Comparison of ENCODE assay signal across 22 cellular contexts in genomic region chr3:141266186-141266585, GRCh38. TPM values are rescaled to one million over a fixed set of nuclear protein-coding genes. Genes with fewer than 3 reads are reported as not detected.
DNase-seq lines count a peak whose midpoint lies in the region; ATAC-seq and TF ChIP-seq lines count a peak whose summit lies in the region.
"Had no signal": no experiment of that assay in that cellular context is flagged by ENCODE, and none has a peak within 500 bp of the region (broad histone marks: within the 10 kb centered on the region; RNA-seq: fewer than 3 reads in every experiment).

No MANE protein-coding gene starts in this region.

- H3K4me2 ChIP-seq in parathyroid adenoma (ENCODE audit: low read length) = no peak overlapping the region
- H3K4me2 ChIP-seq: A549 had no signal

- H3K27me3 ChIP-seq in parathyroid adenoma (ENCODE audit: control insufficient read depth, insufficient read depth, low read length) = no peaks in the 10 kb centered on the region
- H3K27me3 ChIP-seq: BLaER1, dorsolateral prefrontal cortex, right lobe of liver had no signal

- H3K79me2 ChIP-seq in parathyroid adenoma = peaks cover 14% of the 10 kb centered on the region

- peaks cover 56% of the 10 kb centered on the region for H3K4me1 ChIP-seq in parathyroid adenoma
- H3K4me1 ChIP-seq: A549 had no signal

- H3K36me3 ChIP-seq in KOPT-K1 (ENCODE audit: insufficient read depth, low read length) (peaks cover 72% of the 10 kb centered on the region), parathyroid adenoma (ENCODE audit: control insufficient read depth, insufficient read depth, low read length) (no peaks in the 10 kb centered on the region)
- H3K36me3 ChIP-seq: right lobe of liver, thoracic aorta had no signal

- no peak for TF ChIP-seq CTCF in parathyroid adenoma (IDR thresholded peaks at IDR 0.05)

- H3K36me3 Mint-ChIP-seq in activated CD4-positive, alpha-beta T cell treated with anti-CD3 and anti-CD28 coated beads, Interleukin-2, amount 10 ng/mL, durations not matched to agents 7 days and 5 days (ENCODE audit: low read depth) = peaks cover 23% of the 10 kb centered on the region
- peaks cover 23% of the 10 kb centered on the region for H3K36me3 Mint-ChIP-seq in activated naive CD8-positive, alpha-beta T cell treated with anti-CD3 and anti-CD28 coated beads, Interleukin-2, amount 10 ng/mL, durations not matched to agents 7 days and 5 days

- DNase-seq in activated CD4-positive, alpha-beta T cell treated with anti-CD3 and anti-CD28 coated beads, Interleukin-2, amount 10 ng/mL, durations not matched to agents 7 days and 5 days = no peak
- DNase-seq in activated CD4-positive, alpha-beta T cell treated with anti-CD3 and anti-CD28 coated beads, Interleukin-2, amount 50 U/mL, for 48 hours = no peak
- DNase-seq in activated naive CD8-positive, alpha-beta T cell treated with anti-CD3 and anti-CD28 coated beads, Interleukin-2, amount 10 ng/mL, durations not matched to agents 7 days and 5 days = no peak
- DNase-seq in dermis blood vessel endothelial cell (no peak), mucosa of gallbladder (ENCODE audit: low spot score) (no peak)
- DNase-seq: DMS 273 treated with DMSO at 0.1 percent for 48 hours, dorsolateral prefrontal cortex, foreskin fibroblast, GDM1, hippocampal formation, NCI-H1105 treated with DMSO at 0.1 percent for 48 hours, NCI-H524 treated with DMSO at 0.1 percent for 48 hours, occipital lobe, right lobe of liver, RPMI8226 had no signal

- no peaks in the 10 kb centered on the region for H3K27me3 Mint-ChIP-seq in activated CD4-positive, alpha-beta T cell treated with anti-CD3 and anti-CD28 coated beads, Interleukin-2, amount 10 ng/mL, durations not matched to agents 7 days and 5 days
- no peaks in the 10 kb centered on the region for H3K27me3 Mint-ChIP-seq in activated naive CD8-positive, alpha-beta T cell treated with anti-CD3 and anti-CD28 coated beads, Interleukin-2, amount 10 ng/mL, durations not matched to agents 7 days and 5 days

- peaks cover 49% of the 10 kb centered on the region for H3K4me1 Mint-ChIP-seq in activated CD4-positive, alpha-beta T cell treated with anti-CD3 and anti-CD28 coated beads, Interleukin-2, amount 10 ng/mL, durations not matched to agents 7 days and 5 days
- H3K4me1 Mint-ChIP-seq in activated naive CD8-positive, alpha-beta T cell treated with anti-CD3 and anti-CD28 coated beads, Interleukin-2, amount 10 ng/mL, durations not matched to agents 7 days and 5 days = peaks cover 33% of the 10 kb centered on the region

- no peak overlapping the region for H3K4me3 ChIP-seq in parathyroid adenoma (ENCODE audit: low read depth, low read length)
- H3K4me3 ChIP-seq: A549, BLaER1 had no signal

- no peaks in the 10 kb centered on the region for H3K9me3 Mint-ChIP-seq in activated CD4-positive, alpha-beta T cell treated with anti-CD3 and anti-CD28 coated beads, Interleukin-2, amount 10 ng/mL, durations not matched to agents 7 days and 5 days
- H3K9me3 Mint-ChIP-seq in activated naive CD8-positive, alpha-beta T cell treated with anti-CD3 and anti-CD28 coated beads, Interleukin-2, amount 10 ng/mL, durations not matched to agents 7 days and 5 days = no peaks in the 10 kb centered on the region

- H3K9me3 ChIP-seq in KOPT-K1 (ENCODE audit: insufficient read depth, low read length, poor library complexity, severe bottlenecking) (no peaks in the 10 kb centered on the region), parathyroid adenoma (ENCODE audit: control insufficient read depth, low read length) (no peaks in the 10 kb centered on the region)
- H3K9me3 ChIP-seq: A549, BLaER1, right lobe of liver, thoracic aorta had no signal

- H3K4me3 Mint-ChIP-seq in activated CD4-positive, alpha-beta T cell treated with anti-CD3 and anti-CD28 coated beads, Interleukin-2, amount 10 ng/mL, durations not matched to agents 7 days and 5 days = peak overlapping the region; percentile 78
- peak overlapping the region; percentile 84 for H3K4me3 Mint-ChIP-seq in activated naive CD8-positive, alpha-beta T cell treated with anti-CD3 and anti-CD28 coated beads, Interleukin-2, amount 10 ng/mL, durations not matched to agents 7 days and 5 days

- no peak overlapping the region for H3K9ac ChIP-seq in parathyroid adenoma

- CTCF ChIA-PET in activated CD4-positive, alpha-beta T cell treated with anti-CD3 and anti-CD28 coated beads, Interleukin-2, amount 10 ng/mL, durations not matched to agents 7 days and 5 days (lab: Charles Lee) = interaction anchor here (1.4 to 7.5 kb wide), 7 partner anchors 8 to 37 kb away, joined by 3 to 50 read pairs (median 4); partner anchors contain the start of gene PXYLP1

- POLR2A ChIA-PET in activated CD4-positive, alpha-beta T cell treated with anti-CD3 and anti-CD28 coated beads, Interleukin-2, amount 10 ng/mL, durations not matched to agents 7 days and 5 days (lab: Charles Lee) = interaction anchor here (0.6 to 1.6 kb wide), 2 partner anchors 34 to 285 kb away, joined by 3 to 7 read pairs; partner anchors contain the start of gene PXYLP1
- POLR2A ChIA-PET in activated naive CD8-positive, alpha-beta T cell treated with anti-CD3 and anti-CD28 coated beads, Interleukin-2, amount 10 ng/mL, durations not matched to agents 7 days and 5 days (lab: Charles Lee) = interaction anchor here (0.6 to 3.4 kb wide), 11 partner anchors 9 to 1131 kb away, joined by 3 to 85 read pairs (median 6); partner anchors contain the start of gene PXYLP1

- peak overlapping the region; percentile 77 for H2AFZ ChIP-seq in parathyroid adenoma

- H3K27ac Mint-ChIP-seq in activated CD4-positive, alpha-beta T cell treated with anti-CD3 and anti-CD28 coated beads, Interleukin-2, amount 10 ng/mL, durations not matched to agents 7 days and 5 days = peak overlapping the region; percentile 98
- peak overlapping the region; percentile 98 for H3K27ac Mint-ChIP-seq in activated naive CD8-positive, alpha-beta T cell treated with anti-CD3 and anti-CD28 coated beads, Interleukin-2, amount 10 ng/mL, durations not matched to agents 7 days and 5 days

- H3K27ac ChIP-seq in KOPT-K1 (ENCODE audit: low read depth, low read length, poor library complexity, severe bottlenecking) (peak overlapping the region; percentile 92), parathyroid adenoma (peak overlapping the region; percentile 98)
- H3K27ac ChIP-seq: A549, right lobe of liver, thoracic aorta had no signal

- ATAC-seq in activated naive CD8-positive, alpha-beta T cell treated with anti-CD3 and anti-CD28 coated beads, Interleukin-2, amount 10 ng/mL, durations not matched to agents 7 days and 5 days (ENCODE audit: low read depth) = no peak
- no peak for ATAC-seq in HG02840 (IDR thresholded peaks at IDR 0.05; ENCODE audit: low FRiP score, unreplicated experiment)
- ATAC-seq: A549, SK-N-SH treated with all-trans-retinoic acid at 6 μM for 48 hours had no signal

RNA-seq across cellular contexts. Expression of gene PXYLP1, which starts 34.6 kb away (rescaled TPM):
- total RNA-seq in activated CD4-positive, alpha-beta T cell treated with anti-CD3 and anti-CD28 coated beads, Interleukin-2, amount 10 ng/mL, durations not matched to agents 7 days and 5 days = 10 to 100 TPM; 11.9 to 12.1 TPM
- 10 to 100 TPM; 15.8 to 19.5 TPM for total RNA-seq in activated naive CD8-positive, alpha-beta T cell treated with anti-CD3 and anti-CD28 coated beads, Interleukin-2, amount 10 ng/mL, durations not matched to agents 7 days and 5 days
- 0.34 and 0.56 TPM in 2 replicates for total RNA-seq in dermis blood vessel endothelial cell
- 14.1 TPM for total RNA-seq in mucosa of gallbladder
